8 cellular contexts compared by ENCODE assay signal in the genomic region with DNA sequence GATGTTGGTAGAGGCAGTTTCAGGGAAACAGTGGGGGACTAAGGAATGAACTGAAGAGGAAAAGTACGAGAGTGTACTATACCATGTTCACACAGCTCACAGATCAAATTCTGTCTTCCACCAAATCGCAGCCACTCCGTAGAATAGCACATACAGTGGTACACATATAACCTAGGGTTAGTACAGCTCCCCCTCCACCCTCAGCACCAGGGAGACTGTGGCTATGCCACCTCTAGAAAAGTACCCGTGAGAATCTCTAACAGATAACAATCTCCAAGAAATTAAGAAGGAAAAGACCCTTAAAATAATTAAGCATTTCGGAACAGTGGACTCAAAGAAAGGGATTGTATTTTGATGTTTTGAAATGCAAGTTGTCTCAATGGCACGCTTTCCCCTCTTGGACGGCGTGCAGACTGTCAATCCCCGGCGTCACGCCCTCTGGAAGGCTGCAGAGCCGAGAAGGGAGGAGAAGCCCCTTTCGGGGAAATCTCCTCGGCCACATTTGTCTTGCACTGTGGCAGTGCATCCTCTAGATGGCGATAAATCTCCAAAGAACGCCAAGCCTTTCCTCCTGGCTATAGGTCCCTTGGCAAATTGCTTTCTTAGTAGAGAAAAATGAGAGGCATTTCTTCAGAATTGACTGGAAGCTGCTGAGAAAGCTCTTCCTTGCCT.
DNase-seq lines count a peak whose midpoint lies in the region; ATAC-seq and TF ChIP-seq lines count a peak whose summit lies in the region.

No MANE protein-coding gene starts in this region.

- H4K20me1 ChIP-seq in GM23248 (ENCODE audit: insufficient read depth) (no peaks in the 10 kb centered on the region), IMR-90 (ENCODE audit: insufficient read depth, low read length) (no peaks in the 10 kb centered on the region)

- H2AK9ac ChIP-seq in IMR-90 (replicated peaks; ENCODE audit: low read depth, low read length, poor library complexity): no peak overlapping the region

- CTCF ChIA-PET in IMR-90 (lab: Yijun Ruan, JAX): interaction anchor here (0.6 to 1.4 kb wide), 8 partner anchors 9 to 1752 kb away, joined by 3 to 6 read pairs (median 3); no protein-coding TSS in a partner anchor

- no peak overlapping the region for H2BK20ac ChIP-seq in IMR-90 (ENCODE audit: low read depth, low read length)

- dilution Hi-C loops in IMR-90 (cut with HindIII; ENCODE audit: low sequenced_read_pairs, unreplicated experiment): no loop called here

- H3K79me1 ChIP-seq in IMR-90 (ENCODE audit: low read depth in 1 of 2, low read length in 2 of 2): no peaks in the 10 kb centered on the region

- H3K9me3 ChIP-seq in GM23248 (ENCODE audit: low read depth) (no peaks in the 10 kb centered on the region), IMR-90 (ENCODE audit: control insufficient read depth, insufficient read depth, low read length) (no peaks in the 10 kb centered on the region)

- H3K9me1 ChIP-seq in IMR-90 (ENCODE audit: insufficient read depth, low read length): no peaks in the 10 kb centered on the region

- H3K9ac ChIP-seq in GM23248: no peak overlapping the region
- no peak overlapping the region for H3K9ac ChIP-seq in IMR-90 (ENCODE audit: low read depth, low read length)

- H2BK120ac ChIP-seq in IMR-90 (ENCODE audit: low read depth, low read length): no peak overlapping the region

- 2 to 3% methylated on average over 16 of the region's 16 CpGs for WGBS in GM23248 (ENCODE audit: low coverage in 1 of 2, low lambda C conversion rate in 2 of 2, missing lambda C conversion rate in 2 of 2), 2 experiments
- WGBS in IMR-90 (ENCODE audit: extremely low coverage in 2 of 2, insufficient read length in 1 of 2), 2 experiments: no CpG with 5 or more reads among the region's 16 CpGs

- H3F3A ChIP-seq in GM23248 (ENCODE audit: insufficient read depth): no peaks in the 10 kb centered on the region

- no peak for TF ChIP-seq POLR2A in IMR-90 (IDR thresholded peaks at IDR 0.05; ENCODE audit: low read depth, low read length)

- no peaks in the 10 kb centered on the region for H3K9me2 ChIP-seq in GM23248 (ENCODE audit: insufficient read depth)

- H2BK5ac ChIP-seq in IMR-90 (ENCODE audit: low read depth, low read length, poor library complexity, severe bottlenecking): no peak overlapping the region

- H3K4me3 ChIP-seq in GM23248 (0 out of 2 replicates have a peak overlapping the region, but pooled peaks have one; percentile 25), IMR-90 (ENCODE audit: insufficient read depth, low read depth, low read length) (no peak overlapping the region), skeletal muscle cell (ENCODE audit: low read depth, low read length) (peak overlapping the region; percentile 10)

- DNase-seq in NCI-H2196 (lab: John Stamatoyannopoulos, UW; ENCODE audit: unreplicated experiment) (peak; percentile 5), NCI-H2196 treated with DMSO at 0.1 percent for 48 hours (lab: John Stamatoyannopoulos, UW; ENCODE audit: unreplicated experiment) (no peak), GM23248 (peak; percentile 79), IMR-90 (peak; percentile 47), anterior cingulate cortex (lab: John Stamatoyannopoulos, UW) (peak in 45 of 58 donors; percentile 3 to 71 (median 17)), hypothalamus (lab: John Stamatoyannopoulos, UW) (peak in 35 of 51 donors; percentile 0 to 63 (median 16)), skeletal muscle cell (ENCODE audit: low read depth) (peak; percentile 6)

- H3K4me1 ChIP-seq in GM23248 (ENCODE audit: insufficient read depth) (no peaks in the 10 kb centered on the region), IMR-90 (ENCODE audit: control insufficient read depth, insufficient read depth, low read length) (no peaks in the 10 kb centered on the region)

- no peak overlapping the region for H2BK15ac ChIP-seq in IMR-90 (ENCODE audit: low read depth, low read length)

- no peak overlapping the region for H3K23ac ChIP-seq in IMR-90 (ENCODE audit: low read depth, low read length)

- no peak overlapping the region for H3K18ac ChIP-seq in IMR-90 (ENCODE audit: low read depth, low read length)

- intact Hi-C loops in IMR-90 (cut with micrococcal nuclease): loop anchor here (2.0 kb wide), 1 partner anchor 111 kb away; no protein-coding TSS in a partner anchor

- ATAC-seq in IMR-90 (ENCODE audit: low read depth): peak; percentile 99
- ATAC-seq in SK-N-SH treated with all-trans-retinoic acid at 6 μM for 48 hours: peak; percentile 96

- POLR2A ChIA-PET in IMR-90 (lab: Charles Lee; ENCODE audit: unreplicated experiment): no interaction called here

- no peak overlapping the region for H4K8ac ChIP-seq in IMR-90 (ENCODE audit: low read depth in 2 of 2, low read length in 2 of 2)

- peaks cover 48% of the 10 kb centered on the region for H3K27me3 ChIP-seq in GM23248 (replicated peaks; ENCODE audit: insufficient read depth)
- peaks cover 2% of the 10 kb centered on the region; the same call in 1 of the 2 replicates for H3K27me3 ChIP-seq in IMR-90 (ENCODE audit: control insufficient read depth, insufficient read depth, low read length)

- no TSS peak for BruUV-seq in IMR-90 (replicated peaks; lab: Mats Ljungman, UMichigan)

- in situ Hi-C loops in GM23248 (cut with MboI) (no loop called here), IMR-90 (cut with MboI; ENCODE audit: low sequenced_read_pairs) (no loop called here)

- no peak overlapping the region for H3K4ac ChIP-seq in IMR-90 (ENCODE audit: low read depth, low read length)

- H3K14ac ChIP-seq in IMR-90 (replicated peaks; ENCODE audit: low read depth, low read length): no peak overlapping the region

- TF ChIP-seq RAD21 in IMR-90 (IDR thresholded peaks at IDR 0.05; ENCODE audit: low read length): peak; percentile 56

- no peak overlapping the region for H2AK5ac ChIP-seq in IMR-90 (ENCODE audit: low read depth, low read length)

- no peak overlapping the region for H3K56ac ChIP-seq in IMR-90 (ENCODE audit: extremely low read depth, insufficient read depth, low read length)

- H4K91ac ChIP-seq in IMR-90 (ENCODE audit: insufficient read depth, low read depth, low read length): no peak overlapping the region

- no peaks in the 10 kb centered on the region for H3K79me2 ChIP-seq in GM23248 (ENCODE audit: insufficient read depth)

- no peak overlapping the region for H3K27ac ChIP-seq in GM23248
- no peak overlapping the region for H3K27ac ChIP-seq in IMR-90 (ENCODE audit: insufficient read depth, low read length)

- H2AFZ ChIP-seq in GM23248 (peak overlapping the region; percentile 35; the same call in 1 of the 2 replicates), IMR-90 (replicated peaks; ENCODE audit: low read length, poor library complexity) (peak overlapping the region; percentile 71)

- TF ChIP-seq CTCF in IMR-90 (conservative IDR thresholded peaks at IDR 0.05; ENCODE audit: low read depth, low read length): peak; percentile 72

- H3K4me2 ChIP-seq in GM23248 (ENCODE audit: unreplicated experiment) (peak overlapping the region; percentile 63), IMR-90 (ENCODE audit: low read depth, low read length) (peak overlapping the region; percentile 75; the same call in 1 of the 2 replicates)

- H3K36me3 ChIP-seq in GM23248 (ENCODE audit: low read depth) (no peaks in the 10 kb centered on the region), IMR-90 (ENCODE audit: control insufficient read depth, insufficient read depth, low read length) (no peaks in the 10 kb centered on the region)

- H4K5ac ChIP-seq in IMR-90 (ENCODE audit: low read depth, low read length): no peak overlapping the region

TF ChIP-seq in IMR-90, 13 proteins besides CTCF, POLR2A, EP300 and RAD21:
- TF ChIP-seq RCOR1 (IDR thresholded peaks at IDR 0.05; ENCODE audit: insufficient replicate concordance, low read length) (no peak), SMC3 (IDR thresholded peaks at IDR 0.05; ENCODE audit: low read depth, low read length) (0 out of 2 replicates have a peak, but pooled peaks have one; percentile 18)

TF ChIP-seq in SK-N-SH treated with all-trans-retinoic acid at 6 μM for 48 hours, 23 proteins besides CTCF, POLR2A, EP300 and RAD21 (continues in another document):
- TF ChIP-seq ZFP30 (CRISPR knock-in tag; IDR thresholded peaks at IDR 0.05) (no peak), ZFP3 (CRISPR knock-in tag; IDR thresholded peaks at IDR 0.05) (no peak), ZC3H10 (CRISPR knock-in tag; IDR thresholded peaks at IDR 0.05) (no peak), SNAI2 (CRISPR knock-in tag; IDR thresholded peaks at IDR 0.05) (no peak), ZNF565 (CRISPR knock-in tag; conservative IDR thresholded peaks at IDR 0.05; ENCODE audit: low read depth) (no peak), BACH2 (CRISPR knock-in tag; IDR thresholded peaks at IDR 0.05; ENCODE audit: borderline replicate concordance) (no peak), ESRRG (CRISPR knock-in tag; IDR thresholded peaks at IDR 0.05) (no peak), TCF4 (CRISPR knock-in tag; IDR thresholded peaks at IDR 0.05; ENCODE audit: borderline replicate concordance) (no peak), TOX (CRISPR knock-in tag; IDR thresholded peaks at IDR 0.05; ENCODE audit: borderline replicate concordance) (no peak)
- TF ChIP-seq, protein P1, sequence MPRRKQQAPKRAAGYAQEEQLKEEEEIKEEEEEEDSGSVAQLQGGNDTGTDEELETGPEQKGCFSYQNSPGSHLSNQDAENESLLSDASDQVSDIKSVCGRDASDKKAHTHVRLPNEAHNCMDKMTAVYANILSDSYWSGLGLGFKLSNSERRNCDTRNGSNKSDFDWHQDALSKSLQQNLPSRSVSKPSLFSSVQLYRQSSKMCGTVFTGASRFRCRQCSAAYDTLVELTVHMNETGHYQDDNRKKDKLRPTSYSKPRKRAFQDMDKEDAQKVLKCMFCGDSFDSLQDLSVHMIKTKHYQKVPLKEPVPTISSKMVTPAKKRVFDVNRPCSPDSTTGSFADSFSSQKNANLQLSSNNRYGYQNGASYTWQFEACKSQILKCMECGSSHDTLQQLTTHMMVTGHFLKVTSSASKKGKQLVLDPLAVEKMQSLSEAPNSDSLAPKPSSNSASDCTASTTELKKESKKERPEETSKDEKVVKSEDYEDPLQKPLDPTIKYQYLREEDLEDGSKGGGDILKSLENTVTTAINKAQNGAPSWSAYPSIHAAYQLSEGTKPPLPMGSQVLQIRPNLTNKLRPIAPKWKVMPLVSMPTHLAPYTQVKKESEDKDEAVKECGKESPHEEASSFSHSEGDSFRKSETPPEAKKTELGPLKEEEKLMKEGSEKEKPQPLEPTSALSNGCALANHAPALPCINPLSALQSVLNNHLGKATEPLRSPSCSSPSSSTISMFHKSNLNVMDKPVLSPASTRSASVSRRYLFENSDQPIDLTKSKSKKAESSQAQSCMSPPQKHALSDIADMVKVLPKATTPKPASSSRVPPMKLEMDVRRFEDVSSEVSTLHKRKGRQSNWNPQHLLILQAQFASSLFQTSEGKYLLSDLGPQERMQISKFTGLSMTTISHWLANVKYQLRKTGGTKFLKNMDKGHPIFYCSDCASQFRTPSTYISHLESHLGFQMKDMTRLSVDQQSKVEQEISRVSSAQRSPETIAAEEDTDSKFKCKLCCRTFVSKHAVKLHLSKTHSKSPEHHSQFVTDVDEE (CRISPR knock-in tag; IDR thresholded peaks at IDR 0.05): no peak
